35 cellular contexts compared by ENCODE assay signal in the genomic region with DNA sequence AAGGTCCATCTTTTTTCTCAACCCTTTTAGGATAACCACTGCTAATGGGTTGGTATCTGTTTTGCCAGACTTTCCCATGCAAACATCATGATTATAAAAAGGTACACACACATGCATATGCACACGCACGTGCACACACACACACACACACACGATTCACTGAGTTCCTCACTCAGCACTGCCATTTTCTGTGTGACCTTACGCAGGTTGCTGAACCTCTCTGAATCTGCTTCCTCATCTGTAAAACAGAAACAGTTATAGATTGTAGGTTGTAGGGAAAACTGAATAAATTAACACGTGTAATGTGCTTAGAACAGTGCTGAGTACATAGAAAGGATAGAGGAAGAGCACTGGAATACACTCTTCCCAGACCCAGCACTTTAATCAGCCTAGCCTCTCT.
DNase-seq lines count a peak whose midpoint lies in the region; ATAC-seq, FAIRE-seq and TF ChIP-seq lines count a peak whose summit lies in the region.
"Had no signal": no experiment of that assay in that cellular context is flagged by ENCODE, and none has a peak within 500 bp of the region (broad histone marks: within the 10 kb centered on the region; RNA-seq: fewer than 3 reads in every experiment).

No MANE protein-coding gene starts in this region.

- no peak overlapping the region for H2AFZ ChIP-seq in HepG2 (ENCODE audit: low read length)
- no peak overlapping the region for H2AFZ ChIP-seq in K562 (ENCODE audit: low read depth, low read length)
- no peak overlapping the region for H2AFZ ChIP-seq in neural cell (ENCODE audit: low read depth, low read length)

- H3K4me2 ChIP-seq in HepG2 (ENCODE audit: low read depth, low read length), result no peak overlapping the region
- H3K4me2 ChIP-seq in K562 (ENCODE audit: insufficient read depth, low read length), result no peak overlapping the region
- no peak overlapping the region for H3K4me2 ChIP-seq in neural cell (ENCODE audit: low read length)
- H3K4me2 ChIP-seq: A549; BLaER1; BLaER1 treated with 17β-estradiol and CSF1 and Interleukin-3, amounts not matched to agents 10 nM and 100 nM had no signal

- TF ChIP-seq EP300 in HepG2 (IDR thresholded peaks at IDR 0.05; ENCODE audit: low read depth in 2 of 2, low read length in 2 of 2) (no peak), HepG2 (CRISPR knock-in tag; IDR thresholded peaks at IDR 0.05; ENCODE audit: borderline replicate concordance) (no peak), K562 (IDR thresholded peaks at IDR 0.05; ENCODE audit: low read length) (no peak), neural cell (conservative IDR thresholded peaks at IDR 0.05; ENCODE audit: poor library complexity, severe bottlenecking) (no peak)

- no TSS peak for BruUV-seq in HepG2 (replicated peaks; lab: Mats Ljungman, UMichigan)
- no TSS peak for BruUV-seq in K562 (replicated peaks; lab: Mats Ljungman, UMichigan)

- H3K79me2 ChIP-seq in HepG2 (ENCODE audit: insufficient read depth, low read length) (no peaks in the 10 kb centered on the region), K562 (ENCODE audit: control insufficient read depth, insufficient read depth, low read length) (no peaks in the 10 kb centered on the region), neural cell (replicated peaks; ENCODE audit: insufficient read depth, low read length) (no peaks in the 10 kb centered on the region)

- POLR2A ChIA-PET in HepG2 (lab: Yijun Ruan, JAX) (no interaction called here), HEK293 (lab: Yijun Ruan, JAX) (no interaction called here), K562 (lab: Yijun Ruan, JAX) (no interaction called here)

- H3F3A ChIP-seq in neural cell (ENCODE audit: insufficient read depth, low read length, poor library complexity, severe bottlenecking), result no peaks in the 10 kb centered on the region

- DNase-seq in HepG2 (ENCODE audit: low spot score) (no peak), right lobe of liver (no peak), K562 (ENCODE audit: extremely low read depth in 1 of 4, low spot score in 3 of 4) (no peak), iPS-NIHi11 (ENCODE audit: low spot score) (no peak), T-helper 2 cell (no peak)
- DNase-seq: 8988T; ACHN; AML-193; BE2C; C1 segment of cervical spinal cord; Caco-2; Calu3; CD4-positive, alpha-beta memory T cell; CD4-positive, alpha-beta T cell; CD4-positive, CD25-positive, alpha-beta regulatory T cell; CD8-positive, alpha-beta memory T cell; CD8-positive, alpha-beta T cell; COR-L47; DMS 273 treated with DMSO at 0.1 percent for 48 hours; DMS153; DMS53; DMS79; DMS79 treated with DMSO at 0.1 percent for 48 hours; DND-41; EL had no signal

- H3K9me1 ChIP-seq in K562 (ENCODE audit: control insufficient read depth, insufficient read depth, low read length), result no peaks in the 10 kb centered on the region

- no peaks in the 10 kb centered on the region for H3K36me3 ChIP-seq in HepG2 (replicated peaks in 1 of 2; ENCODE audit: control insufficient read depth in 1 of 2, insufficient read depth in 2 of 2, low read length in 2 of 2)
- no peaks in the 10 kb centered on the region for H3K36me3 ChIP-seq in right lobe of liver
- H3K36me3 ChIP-seq in HEK293 (ENCODE audit: control insufficient read depth in 2 of 2, insufficient read depth in 1 of 2, low read length in 2 of 2), result no peaks in the 10 kb centered on the region
- H3K36me3 ChIP-seq in K562 (ENCODE audit: control insufficient read depth, insufficient read depth, low read length), result no peaks in the 10 kb centered on the region
- H3K36me3 ChIP-seq in neural cell (ENCODE audit: insufficient read depth, low read length), result no peaks in the 10 kb centered on the region
- H3K36me3 ChIP-seq: BE2C; BLaER1; BLaER1 treated with 17β-estradiol and CSF1 and Interleukin-3, amounts not matched to agents 10 nM and 100 nM had no signal

- H3K27ac ChIP-seq in HepG2 (ENCODE audit: extremely low read length, insufficient read depth, low read length) (no peak overlapping the region), right lobe of liver (no peak overlapping the region), HEK293 (ENCODE audit: extremely low read depth, low read depth, low read length) (no peak overlapping the region), K562 (ENCODE audit: extremely low read depth, low read depth, low read length) (no peak overlapping the region), neural cell (ENCODE audit: low read length) (peak overlapping the region; percentile 66)
- H3K27ac ChIP-seq: 22Rv1; A549; BLaER1; BLaER1 treated with 17β-estradiol and CSF1 and Interleukin-3, amounts not matched to agents 10 nM and 100 nM; C4-2B had no signal

- H3K27me3 ChIP-seq in HepG2 (ENCODE audit: control insufficient read depth in 1 of 2, insufficient read depth in 2 of 2, low read length in 2 of 2) (no peaks in the 10 kb centered on the region; a peak in 1 of 5 replicates), right lobe of liver (no peaks in the 10 kb centered on the region), K562 (ENCODE audit: control insufficient read depth in 2 of 2, insufficient read depth in 2 of 2, low read length in 2 of 2) (no peaks in the 10 kb centered on the region), neural cell (ENCODE audit: insufficient read depth, low read depth, low read length) (no peaks in the 10 kb centered on the region)
- H3K27me3 ChIP-seq: BE2C; BLaER1; BLaER1 treated with 17β-estradiol and CSF1 and Interleukin-3, amounts not matched to agents 10 nM and 100 nM had no signal

- ATAC-seq in HepG2 (no peak), right lobe of liver (no peak), K562 (no peak), HG02870 (IDR thresholded peaks at IDR 0.05; ENCODE audit: unreplicated experiment) (no peak)
- ATAC-seq: A549; CD8-positive, alpha-beta T cell had no signal

- TF ChIP-seq POLR2A in HepG2 (IDR thresholded peaks at IDR 0.05; ENCODE audit: insufficient read depth in 1 of 2, low read depth in 2 of 2, low read length in 2 of 2) (no peak), right lobe of liver (IDR thresholded peaks at IDR 0.05) (no peak), K562 (conservative IDR thresholded peaks at IDR 0.05) (no peak)

- no peak overlapping the region for H3K4me3 ChIP-seq in HepG2 (replicated peaks in 1 of 3; ENCODE audit: insufficient read depth in 1 of 3, low read depth in 2 of 3, low read length in 3 of 3)
- no peak overlapping the region for H3K4me3 ChIP-seq in right lobe of liver
- H3K4me3 ChIP-seq in HEK293 (ENCODE audit: low read depth, low read length), result no peak overlapping the region
- no peak overlapping the region for H3K4me3 ChIP-seq in K562
- H3K4me3 ChIP-seq in neural cell (ENCODE audit: low read length), result no peak overlapping the region
- H3K4me3 ChIP-seq: A549; BLaER1; BLaER1 treated with 17β-estradiol and CSF1 and Interleukin-3, amounts not matched to agents 10 nM and 100 nM had no signal

- H4K20me1 ChIP-seq in HepG2 (ENCODE audit: insufficient read depth, low read length) (no peaks in the 10 kb centered on the region), K562 (replicated peaks; ENCODE audit: control insufficient read depth, insufficient read depth, low read length) (no peaks in the 10 kb centered on the region), neural cell (ENCODE audit: insufficient read depth) (no peaks in the 10 kb centered on the region)
- H4K20me1 ChIP-seq: BLaER1; BLaER1 treated with 17β-estradiol and CSF1 and Interleukin-3, amounts not matched to agents 10 nM and 100 nM had no signal

- H3K9ac ChIP-seq in HepG2 (ENCODE audit: insufficient read depth, low read depth, low read length), result no peak overlapping the region
- H3K9ac ChIP-seq in K562 (ENCODE audit: insufficient read depth in 1 of 2, low read depth in 2 of 2, low read length in 2 of 2), result no peak overlapping the region
- H3K9ac ChIP-seq in neural cell (ENCODE audit: low read length), result no peak overlapping the region
- H3K9ac ChIP-seq: BLaER1; BLaER1 treated with 17β-estradiol and CSF1 and Interleukin-3, amounts not matched to agents 10 nM and 100 nM had no signal

- no peak for TF ChIP-seq CTCF in HepG2 (CRISPR knock-in tag; IDR thresholded peaks at IDR 0.05)
- no peak for TF ChIP-seq CTCF in right lobe of liver (IDR thresholded peaks at IDR 0.05)
- no peak for TF ChIP-seq CTCF in HEK293 (tag by site-specific recombination; IDR thresholded peaks at IDR 0.05)
- TF ChIP-seq CTCF in K562 (IDR thresholded peaks at IDR 0.05 in 2 of 3, conservative IDR thresholded peaks at IDR 0.05 in 1 of 3; ENCODE audit: insufficient read depth in 2 of 3, low read depth in 1 of 3, low read length in 3 of 3), result no peak
- no peak for TF ChIP-seq CTCF in neural cell (IDR thresholded peaks at IDR 0.05; ENCODE audit: poor library complexity, severe bottlenecking)

- WGBS in HepG2 (ENCODE audit: low lambda C conversion rate), result 61% methylated on average over 5 of the region's 5 CpGs
- 75% methylated on average over 5 of the region's 5 CpGs for WGBS in right lobe of liver (ENCODE audit: insufficient coverage, low coverage, low lambda C conversion rate, missing lambda C conversion rate)
- 38% methylated on average over 4 of the region's 5 CpGs for WGBS in K562 (ENCODE audit: insufficient coverage, low coverage, missing lambda C conversion rate)

- H3K4me1 ChIP-seq in HepG2 (ENCODE audit: insufficient read depth, low read length) (peaks cover 58% of the 10 kb centered on the region), right lobe of liver (no peaks in the 10 kb centered on the region), HEK293 (ENCODE audit: control insufficient read depth, insufficient read depth, low read length) (no peaks in the 10 kb centered on the region), K562 (replicated peaks in 1 of 2; ENCODE audit: control insufficient read depth in 2 of 2, insufficient read depth in 2 of 2, low read length in 2 of 2) (peaks cover 4 to 7% of the 10 kb centered on the region in 2 experiments; a peak in 3 of 5 replicates)
- H3K4me1 ChIP-seq: BE2C; BLaER1; BLaER1 treated with 17β-estradiol and CSF1 and Interleukin-3, amounts not matched to agents 10 nM and 100 nM; Caco-2 had no signal

- intact Hi-C loops in HepG2 (cut with micrococcal nuclease; ENCODE audit: unreplicated experiment) (no loop called here), right lobe of liver (cut with DNase I) (no loop called here), K562 (cut with micrococcal nuclease) (no loop called here)

- H3K9me3 ChIP-seq in HepG2 (ENCODE audit: low read length) (no peaks in the 10 kb centered on the region), right lobe of liver (no peaks in the 10 kb centered on the region), HEK293 (ENCODE audit: control insufficient read depth, insufficient read depth, low read depth, low read length) (no peaks in the 10 kb centered on the region), K562 (replicated peaks; ENCODE audit: control insufficient read depth, insufficient read depth, low read depth, low read length) (no peaks in the 10 kb centered on the region), neural cell (ENCODE audit: low read length) (no peaks in the 10 kb centered on the region)
- H3K9me3 ChIP-seq: BE2C; BLaER1; BLaER1 treated with 17β-estradiol and CSF1 and Interleukin-3, amounts not matched to agents 10 nM and 100 nM; Caco-2 had no signal

- CTCF ChIA-PET in HepG2 (lab: Yijun Ruan, JAX; ENCODE audit: low intra/inter-chr PET ratio, low total read pairs), result no interaction called here
- CTCF ChIA-PET in HEK293 (lab: Yijun Ruan, JAX), result no interaction called here
- CTCF ChIA-PET in K562 (lab: Yijun Ruan, JAX; ENCODE audit: low intra/inter-chr PET ratio), result no interaction called here

- TF ChIP-seq RAD21 in HepG2 (CRISPR knock-in tag; IDR thresholded peaks at IDR 0.05), result no peak
- no peak for TF ChIP-seq RAD21 in K562 (CRISPR knock-in tag; conservative IDR thresholded peaks at IDR 0.05 in 1 of 2, IDR thresholded peaks at IDR 0.05 in 1 of 2)
- no peak for TF ChIP-seq RAD21 in neural cell (conservative IDR thresholded peaks at IDR 0.05)

- no peaks in the 10 kb centered on the region for H3K9me2 ChIP-seq in neural cell (ENCODE audit: insufficient read depth, low read length)

- in situ Hi-C loops in HepG2 (cut with HindIII; ENCODE audit: extremely low pct_ligation_motif_present, low pct_unique_long_range_greater_than_20kb), result no loop called here
- in situ Hi-C loops in K562 (cut with MboI), result no loop called here

- FAIRE-seq in HepG2 (lab: Jason Lieb, UNC) (no peak), K562 (lab: Jason Lieb, UNC) (no peak)
- FAIRE-seq: A204.1, A549, D721Med had no signal
